In genomic region chr21:28221984-28222383, GRCh38 we compare ENCODE assay signal across 1 cellular context.
TF ChIP-seq lines count a peak whose summit lies in the region.

No MANE protein-coding gene starts in this region.

TF ChIP-seq in GM23338, 12 proteins besides CTCF, POLR2A, EP300 and RAD21 (continued from another document):
- no peak for TF ChIP-seq REST (IDR thresholded peaks at IDR 0.05; ENCODE audit: unreplicated experiment)
- no peak for TF ChIP-seq ETS1 (IDR thresholded peaks at IDR 0.05)
